In the genomic region with DNA sequence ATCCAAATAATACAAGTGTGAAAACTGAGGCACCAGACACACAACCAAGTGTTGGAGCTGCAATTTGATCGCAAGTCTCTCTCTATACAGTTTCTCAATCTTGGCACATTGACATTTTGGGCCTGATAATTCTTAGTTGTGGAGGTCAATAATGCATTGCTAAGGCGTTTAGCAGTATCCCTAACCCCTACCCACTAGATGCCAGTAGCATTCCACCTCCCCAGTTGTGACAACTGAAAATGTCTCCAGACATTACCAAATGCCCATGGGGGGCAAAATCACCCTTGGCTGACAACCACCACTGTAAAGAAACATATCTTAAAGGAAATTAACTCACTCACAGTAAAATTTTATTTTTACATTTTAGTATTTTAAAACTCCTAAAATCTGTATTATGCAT, we compare ENCODE assay signal across 22 cellular contexts. TPM values are rescaled to one million over a fixed set of nuclear protein-coding genes. Genes with fewer than 3 reads are reported as not detected.
DNase-seq lines count a peak whose midpoint lies in the region; ATAC-seq and TF ChIP-seq lines count a peak whose summit lies in the region.
"Had no signal": no experiment of that assay in that cellular context is flagged by ENCODE, and none has a peak within 500 bp of the region (broad histone marks: within the 10 kb centered on the region; RNA-seq: fewer than 3 reads in every experiment).

No MANE protein-coding gene starts in this region.

- no peak overlapping the region for H2AFZ ChIP-seq in HCT116 (ENCODE audit: low read depth, low read length, poor library complexity, severe bottlenecking)

- no peaks in the 10 kb centered on the region for H3K79me2 ChIP-seq in HCT116 (ENCODE audit: insufficient read depth, low read length)

- no peaks in the 10 kb centered on the region for H3K36me3 ChIP-seq in HCT116 (ENCODE audit: control insufficient read depth in 1 of 2, insufficient read depth in 2 of 2, low read length in 2 of 2)
- peaks cover 0 to 21% (median 0%) of the 10 kb centered on the region in 3 experiments for H3K36me3 ChIP-seq in naive thymus-derived CD4-positive, alpha-beta T cell (ENCODE audit: control insufficient read depth in 2 of 3, insufficient read depth in 3 of 3, low read length in 3 of 3)

- no peaks in the 10 kb centered on the region for H3K9me3 ChIP-seq in CD4-positive, alpha-beta T cell (ENCODE audit: control insufficient read depth, low read length)
- H3K9me3 ChIP-seq in HCT116 (ENCODE audit: control insufficient read depth in 1 of 2, insufficient read depth in 1 of 2, low read depth in 1 of 2, low read length in 2 of 2) = no peaks in the 10 kb centered on the region
- no peaks in the 10 kb centered on the region for H3K9me3 ChIP-seq in naive thymus-derived CD4-positive, alpha-beta T cell (ENCODE audit: control insufficient read depth in 2 of 3, low read length in 3 of 3)

- no TSS peak for BruUV-seq in HCT116 (replicated peaks; lab: Mats Ljungman, UMichigan)

- CTCF ChIA-PET in CD4-positive, alpha-beta T cell (lab: Charles Lee) = no interaction called here
- CTCF ChIA-PET in HCT116 (lab: Charles Lee) = no interaction called here
- CTCF ChIA-PET in naive thymus-derived CD4-positive, alpha-beta T cell (lab: Charles Lee) = no interaction called here

- TF ChIP-seq POLR2A in HCT116 (IDR thresholded peaks at IDR 0.05; ENCODE audit: borderline replicate concordance, extremely low read depth, insufficient read depth, insufficient read length) = no peak

- H3K4me1 Mint-ChIP-seq in CD4-positive, alpha-beta T cell (ENCODE audit: low read depth) = peaks cover 90% of the 10 kb centered on the region
- peaks cover 12 to 84% (median 78%) of the 10 kb centered on the region in 7 donors for H3K4me1 Mint-ChIP-seq in naive thymus-derived CD4-positive, alpha-beta T cell

- H3K27me3 ChIP-seq in CD4-positive, alpha-beta T cell (ENCODE audit: control insufficient read depth, insufficient read depth, low read length) = no peaks in the 10 kb centered on the region
- H3K27me3 ChIP-seq in HCT116 (ENCODE audit: insufficient read depth, low read length) = no peaks in the 10 kb centered on the region
- H3K27me3 ChIP-seq in foreskin keratinocyte = peaks cover 28% of the 10 kb centered on the region
- no peaks in the 10 kb centered on the region for H3K27me3 ChIP-seq in naive thymus-derived CD4-positive, alpha-beta T cell (ENCODE audit: control insufficient read depth in 2 of 2, insufficient read depth in 2 of 2, low read length in 2 of 2)

- no peak overlapping the region for H3K27ac Mint-ChIP-seq in CD4-positive, alpha-beta T cell
- H3K27ac Mint-ChIP-seq in naive thymus-derived CD4-positive, alpha-beta T cell = peak overlapping the region in 1 of 9 donors; percentile 67

- no peaks in the 10 kb centered on the region for H3K9me3 Mint-ChIP-seq in CD4-positive, alpha-beta T cell
- peaks cover 0 to 2% (median 0%) of the 10 kb centered on the region in 11 donors for H3K9me3 Mint-ChIP-seq in naive thymus-derived CD4-positive, alpha-beta T cell

- H3K4me3 Mint-ChIP-seq in CD4-positive, alpha-beta T cell = peak overlapping the region; percentile 26
- peak overlapping the region in 5 of 10 donors; percentile 14 to 66 (median 23) for H3K4me3 Mint-ChIP-seq in naive thymus-derived CD4-positive, alpha-beta T cell

- intact Hi-C loops in CD4-positive, alpha-beta T cell (cut with DNase I, micrococcal nuclease) = no loop called here
- intact Hi-C loops in HCT116 (cut with micrococcal nuclease) = no loop called here
- intact Hi-C loops in naive thymus-derived CD4-positive, alpha-beta T cell (cut with micrococcal nuclease) = no loop called here

- H3K4me2 ChIP-seq in HCT116 (ENCODE audit: low read length) = no peak overlapping the region

- DNase-seq in CD4-positive, alpha-beta T cell = no peak
- DNase-seq in HCT116 (ENCODE audit: low read depth, low spot score) = no peak
- no peak for DNase-seq in foreskin keratinocyte
- DNase-seq in naive thymus-derived CD4-positive, alpha-beta T cell = no peak
- DNase-seq in activated effector memory CD4-positive, alpha-beta T cell treated with anti-CD3 and anti-CD28 coated beads, Interleukin-2, amount 50 U/mL, for 16 hours = no peak
- DNase-seq: EL, H7, IMR-90, NCI-H1694, NCI-H2081, NCI-H2171, NCI-H345, NCI-H524 treated with DMSO at 0.1 percent for 48 hours, NCI-H82, OCI-M1, SHP77 treated with DMSO at 0.1 percent for 48 hours had no signal

- no peak for ATAC-seq in CD4-positive, alpha-beta T cell (ENCODE audit: poor library complexity)
- no peak for ATAC-seq in HCT116
- ATAC-seq in foreskin keratinocyte = no peak
- no peak for ATAC-seq in naive thymus-derived CD4-positive, alpha-beta T cell
- no peak for ATAC-seq in GM19455 (IDR thresholded peaks at IDR 0.05; ENCODE audit: unreplicated experiment)
- no peak for ATAC-seq in activated CD4-positive, CD25-positive, alpha-beta regulatory T cell treated with anti-CD3 and anti-CD28 coated beads, Interleukin-2, amount 50 U/mL, for 24 hours

- no peak overlapping the region for H3K27ac ChIP-seq in CD4-positive, alpha-beta T cell (ENCODE audit: low read depth, low read length)
- H3K27ac ChIP-seq in HCT116 (ENCODE audit: low read depth, low read length) (no peak overlapping the region), VCaP (no peak overlapping the region), foreskin keratinocyte (no peak overlapping the region)
- H3K27ac ChIP-seq in naive thymus-derived CD4-positive, alpha-beta T cell (ENCODE audit: low read depth, low read length) = no peak overlapping the region
- H3K27ac ChIP-seq: C4-2B, SK-N-MC had no signal

- 0 out of 2 replicates have a peak, but pooled peaks have one; percentile 16 for TF ChIP-seq RAD21 in HCT116 (IDR thresholded peaks at IDR 0.05; ENCODE audit: low read depth)

- no peaks in the 10 kb centered on the region for H4K20me1 ChIP-seq in HCT116 (ENCODE audit: insufficient read depth)

- no peak overlapping the region for H3K9ac ChIP-seq in HCT116 (ENCODE audit: low read length)

- TF ChIP-seq CTCF in CD4-positive, alpha-beta T cell (IDR thresholded peaks at IDR 0.05) = no peak
- TF ChIP-seq CTCF in HCT116 (IDR thresholded peaks at IDR 0.05 in 2 of 3, conservative IDR thresholded peaks at IDR 0.05 in 1 of 3; ENCODE audit: borderline replicate concordance in 1 of 3, insufficient read depth in 1 of 3, low read depth in 2 of 3, low read length in 2 of 3) (no peak), VCaP (conservative IDR thresholded peaks at IDR 0.05) (peak; percentile 24), foreskin keratinocyte (conservative IDR thresholded peaks at IDR 0.05) (peak; percentile 20)

- no peak overlapping the region for H3K4me3 ChIP-seq in HCT116 (replicated peaks in 1 of 2; ENCODE audit: low read depth in 1 of 2, low read length in 2 of 2)
- H3K4me3 ChIP-seq in naive thymus-derived CD4-positive, alpha-beta T cell (ENCODE audit: low read length) = no peak overlapping the region
- H3K4me3 ChIP-seq: SK-N-MC had no signal

- H3K9me2 ChIP-seq in HCT116 (ENCODE audit: insufficient read depth) = no peaks in the 10 kb centered on the region

- RAD21 ChIA-PET in HCT116 (lab: Charles Lee; ENCODE audit: low non-redundant PET in 1 of 2, low total read pairs in 2 of 2, uncharacterized antibody in 2 of 2, unreplicated experiment in 2 of 2) = no interaction called here

- peaks cover 50% of the 10 kb centered on the region for H3K36me3 Mint-ChIP-seq in CD4-positive, alpha-beta T cell (ENCODE audit: low read depth)
- H3K36me3 Mint-ChIP-seq in naive thymus-derived CD4-positive, alpha-beta T cell = peaks cover 0 to 26% (median 12%) of the 10 kb centered on the region in 5 donors

- H3K27me3 Mint-ChIP-seq in CD4-positive, alpha-beta T cell = peaks cover 3% of the 10 kb centered on the region
- H3K27me3 Mint-ChIP-seq in naive thymus-derived CD4-positive, alpha-beta T cell = peaks cover 0 to 33% (median 0%) of the 10 kb centered on the region in 5 donors

- POLR2A ChIA-PET in CD4-positive, alpha-beta T cell (lab: Charles Lee) = no interaction called here
- POLR2A ChIA-PET in HCT116 (lab: Charles Lee) = no interaction called here
- POLR2A ChIA-PET in naive thymus-derived CD4-positive, alpha-beta T cell (lab: Charles Lee) = interaction anchor here (0.6 to 1.5 kb wide), 2 partner anchors 9 to 47 kb away, joined by 3 to 5 read pairs; no protein-coding TSS in a partner anchor

- H3K4me1 ChIP-seq in HCT116 (ENCODE audit: control insufficient read depth in 1 of 2, insufficient read depth in 2 of 2, low read length in 2 of 2) (peaks cover 0 to 8% of the 10 kb centered on the region in 2 experiments; a peak in 2 of 4 replicates), foreskin keratinocyte (no peaks in the 10 kb centered on the region)
- H3K4me1 ChIP-seq in naive thymus-derived CD4-positive, alpha-beta T cell (ENCODE audit: control insufficient read depth in 2 of 2, insufficient read depth in 2 of 2, low read length in 2 of 2) = peaks cover 12 to 38% of the 10 kb centered on the region in 2 donors

TF ChIP-seq in HCT116, 20 proteins besides CTCF, POLR2A, EP300 and RAD21:
- TF ChIP-seq ELF1 (IDR thresholded peaks at IDR 0.05; ENCODE audit: borderline replicate concordance, low read depth) (no peak), EGR1 (IDR thresholded peaks at IDR 0.05; ENCODE audit: low read depth) (no peak)
- TF ChIP-seq, protein P1, sequence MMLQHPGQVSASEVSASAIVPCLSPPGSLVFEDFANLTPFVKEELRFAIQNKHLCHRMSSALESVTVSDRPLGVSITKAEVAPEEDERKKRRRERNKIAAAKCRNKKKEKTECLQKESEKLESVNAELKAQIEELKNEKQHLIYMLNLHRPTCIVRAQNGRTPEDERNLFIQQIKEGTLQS (IDR thresholded peaks at IDR 0.05) = no peak

RNA-seq across cellular contexts. Expression of a gene that starts 4.2 kb away (rescaled TPM):
- total RNA-seq in CD4-positive, alpha-beta T cell = 10 to 100 TPM; 31.6 to 35.0 TPM
- total RNA-seq in HCT116 (2021; ENCODE audit: unreplicated experiment) (2.7 TPM), foreskin keratinocyte (0.07 and 0.24 TPM in 2 replicates)
- 0.87 and 1.5 TPM in 2 replicates for polyA plus RNA-seq in HCT116 (2012)
- polyA plus RNA-seq in foreskin keratinocyte = 0.03 and 0.04 TPM in 2 replicates
- total RNA-seq in naive thymus-derived CD4-positive, alpha-beta T cell = 10 to 100 TPM in 4 of 5 experiments, 1 to 10 TPM in 1; 2.2 to 55.2 (median 49.3) TPM
- polyA plus RNA-seq in naive thymus-derived CD4-positive, alpha-beta T cell = 1 to 10 TPM; 8.2 to 9.7 TPM
- total RNA-seq: RPMI7951 had no signal

Comparison
In these comparisons a context has a peak if more than half of its experiments do, and no peak if none do; other contexts are left out.
1. CTCF ChIP-seq: peak in VCaP (single experiment) and foreskin keratinocyte (single experiment); none in CD4-positive, alpha-beta T cell (single experiment) and HCT116 (0 of 3).